Comparison of ENCODE assay signal across 7 cellular contexts in the genomic region with DNA sequence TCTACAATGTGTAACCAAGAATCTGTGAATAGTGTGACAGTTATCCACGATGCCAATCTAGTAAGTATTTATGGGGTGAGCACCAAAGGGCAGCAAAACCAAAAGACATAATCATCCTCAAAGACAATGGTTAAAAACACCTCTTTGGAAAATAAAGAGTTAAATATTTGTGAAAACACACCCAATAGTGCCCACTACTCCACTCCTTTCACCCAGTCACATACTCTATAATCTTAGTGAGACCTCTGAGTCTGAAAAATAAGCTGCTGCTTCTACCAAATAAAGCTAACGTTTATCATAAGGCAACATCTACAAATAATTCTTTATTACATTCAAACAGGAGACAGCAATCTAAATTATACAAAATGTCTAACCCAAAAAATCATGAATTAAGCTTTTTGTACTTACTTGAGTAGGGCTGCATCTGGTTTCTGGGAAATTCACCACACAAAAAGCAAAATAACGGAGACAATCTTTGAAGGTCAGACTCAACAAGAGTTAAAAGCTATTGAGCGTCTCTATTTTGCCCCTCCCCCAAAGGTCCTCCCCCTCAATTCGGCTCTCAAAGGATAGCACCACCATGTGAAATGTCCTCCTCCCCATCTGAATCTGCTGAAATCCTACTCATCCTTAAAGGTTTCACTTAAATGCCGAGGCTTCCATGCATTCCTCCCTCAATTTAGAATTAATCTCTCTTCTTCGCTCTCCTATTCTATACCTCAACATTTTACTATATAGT. TPM values are rescaled to one million over a fixed set of nuclear protein-coding genes. Genes with fewer than 3 reads are reported as not detected.
A peak's percentile ranks its signal among the peaks of the same experiment; 100 is the strongest.
DNase-seq lines count a peak whose midpoint lies in the region; ATAC-seq and TF ChIP-seq lines count a peak whose summit lies in the region.

No MANE protein-coding gene starts in this region.

- H3K4me3 ChIP-seq in fibroblast of mammary gland (ENCODE audit: control insufficient read depth, low read depth, low read length) (peak overlapping the region; percentile 81), parathyroid adenoma (ENCODE audit: low read depth, low read length) (peak overlapping the region; percentile 43)

- peak overlapping the region; percentile 73 for H3K4me2 ChIP-seq in parathyroid adenoma (ENCODE audit: low read length)

- DNase-seq in GM03348 (ENCODE audit: low spot score) = peak; percentile 61
- DNase-seq in RKO (ENCODE audit: low spot score) = peak; percentile 46
- peak; percentile 61 for DNase-seq in fibroblast of mammary gland (ENCODE audit: low read depth)
- no peak for DNase-seq in stimulated activated CD4-positive, alpha-beta T cell treated with anti-CD3 and anti-CD28 coated beads, Interleukin-12 subunit alpha, Interleukin-12 subunit beta, amount 100 ng/mL, for 4 hours
- no peak for DNase-seq in posterior vena cava (ENCODE audit: low spot score)

- no peak for ATAC-seq in GM21390 (IDR thresholded peaks at IDR 0.05; ENCODE audit: unreplicated experiment)

- H3K36me3 ChIP-seq in parathyroid adenoma (ENCODE audit: control insufficient read depth, insufficient read depth, low read length) = no peaks in the 10 kb centered on the region

- H3K4me1 ChIP-seq in parathyroid adenoma = peaks cover 7% of the 10 kb centered on the region

- intact Hi-C loops in posterior vena cava (cut with DNase I) = loop anchor here in 1 of 2 donors (10.0 kb wide), 1 partner anchor 102 kb away; no protein-coding TSS in a partner anchor

- no peaks in the 10 kb centered on the region for H3K27me3 ChIP-seq in parathyroid adenoma (ENCODE audit: control insufficient read depth, insufficient read depth, low read length)

- H3K9me3 ChIP-seq in parathyroid adenoma (ENCODE audit: control insufficient read depth, low read length) = no peaks in the 10 kb centered on the region

- TF ChIP-seq CTCF in fibroblast of mammary gland (conservative IDR thresholded peaks at IDR 0.05; ENCODE audit: control insufficient read depth, insufficient read depth, low read depth, low read length) (no peak), parathyroid adenoma (IDR thresholded peaks at IDR 0.05) (no peak)

- H3K79me2 ChIP-seq in parathyroid adenoma = no peaks in the 10 kb centered on the region

- no peak overlapping the region for H3K27ac ChIP-seq in parathyroid adenoma

- no peak overlapping the region for H3K9ac ChIP-seq in parathyroid adenoma

- peak overlapping the region; percentile 8 for H2AFZ ChIP-seq in parathyroid adenoma

RNA-seq across cellular contexts. Expression of gene RAPH1, which starts 2.0 kb away (rescaled TPM):
- 10 to 100 TPM; 44.0 to 48.4 TPM for total RNA-seq in posterior vena cava

Comparison
In these comparisons a context has a peak if more than half of its experiments do, and no peak if none do; other contexts are left out.
1. DNase-seq: peak in GM03348 (single experiment), RKO (single experiment) and fibroblast of mammary gland (single experiment); none in stimulated activated CD4-positive, alpha-beta T cell treated with anti-CD3 and anti-CD28 coated beads, Interleukin-12 subunit alpha, Interleukin-12 subunit beta, amount 100 ng/mL, for 4 hours (single experiment) and posterior vena cava (single experiment).